Comparison of ENCODE assay signal across 28 cellular contexts in the genomic region with DNA sequence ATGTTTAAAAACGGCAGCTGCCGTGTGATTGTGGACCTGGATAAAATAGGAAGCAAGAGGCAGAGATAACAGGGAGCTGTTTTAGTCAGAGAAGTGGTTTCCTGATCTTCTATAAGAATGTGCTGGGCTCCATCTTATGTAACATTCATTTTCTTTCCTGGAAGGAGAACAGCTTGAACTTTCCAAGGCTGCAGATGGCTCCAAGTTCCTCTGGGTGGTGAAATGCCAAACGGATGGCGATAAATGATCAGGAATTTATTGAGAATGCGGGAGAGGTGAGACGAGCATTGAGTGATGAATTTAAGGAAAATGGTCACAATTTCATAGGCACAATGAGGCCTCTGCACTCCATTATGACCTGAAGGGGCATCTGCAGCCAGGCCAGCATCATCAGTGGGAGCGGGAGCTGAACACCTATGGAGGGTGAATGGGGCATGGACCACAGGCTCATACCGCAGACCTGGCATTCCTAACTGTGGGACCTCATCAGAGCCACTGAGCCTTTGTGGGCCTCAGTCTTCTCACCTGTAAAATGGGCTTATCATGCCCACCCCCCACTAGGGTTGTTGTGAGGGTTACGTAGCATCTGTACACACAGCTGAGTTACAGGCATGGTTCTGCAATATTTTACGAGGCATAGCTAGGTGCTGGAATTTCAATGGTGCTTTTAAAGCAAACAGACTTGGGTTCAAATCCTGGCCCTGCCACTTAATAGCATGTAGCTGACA. TPM values are rescaled to one million over a fixed set of nuclear protein-coding genes. Genes with fewer than 3 reads are reported as not detected.
DNase-seq lines count a peak whose midpoint lies in the region; ATAC-seq and TF ChIP-seq lines count a peak whose summit lies in the region.
"Had no signal": no experiment of that assay in that cellular context is flagged by ENCODE, and none has a peak within 500 bp of the region (broad histone marks: within the 10 kb centered on the region; RNA-seq: fewer than 3 reads in every experiment).

No MANE protein-coding gene starts in this region.

- no peak overlapping the region for H3K4me3 ChIP-seq in AG10803 (ENCODE audit: low read length)
- H3K4me3 ChIP-seq: GM23338, mucosa of descending colon, tibial nerve had no signal

- TF ChIP-seq CTCF in AG10803 (conservative IDR thresholded peaks at IDR 0.05; ENCODE audit: low read length) (peak; percentile 9; the same call in 1 of the 2 replicates), HFFc6 (IDR thresholded peaks at IDR 0.05) (no peak)

- peaks cover 63% of the 10 kb centered on the region for H3K4me1 Mint-ChIP-seq in HFFc6 (ENCODE audit: low read depth)
- peaks cover 7% of the 10 kb centered on the region for H3K4me1 Mint-ChIP-seq in activated naive CD4-positive, alpha-beta T cell treated with anti-CD3 and anti-CD28 coated beads, Interleukin-2, amount 10 ng/mL, durations not matched to agents 7 days and 5 days
- H3K4me1 Mint-ChIP-seq: endodermal cell had no signal

- H3K9me3 Mint-ChIP-seq in HFFc6 = no peaks in the 10 kb centered on the region
- no peaks in the 10 kb centered on the region for H3K9me3 Mint-ChIP-seq in activated naive CD4-positive, alpha-beta T cell treated with anti-CD3 and anti-CD28 coated beads, Interleukin-2, amount 10 ng/mL, durations not matched to agents 7 days and 5 days
- H3K9me3 Mint-ChIP-seq: endodermal cell; GM23338; natural killer cell treated with Interleukin-12 subunit alpha and Interleukin-12 subunit beta and Interleukin-15 and Interleukin-18, amount 100 ng/mL, for 72 hours; stimulated activated naive CD8-positive, alpha-beta T cell treated with anti-CD3 and anti-CD28 coated beads, Interleukin-15, Interleukin-2, amounts not matched to agents 100 ng/mL and 50 ng/mL, for 24 hours; T-helper 2 cell treated with Interferon-gamma antibody and Interleukin-4, amounts not matched to agents 5 μg/mL and 100 μg/mL, for 36 hours had no signal

- no peaks in the 10 kb centered on the region for H3K27me3 Mint-ChIP-seq in HFFc6 (ENCODE audit: insufficient read depth)
- H3K27me3 Mint-ChIP-seq in activated naive CD4-positive, alpha-beta T cell treated with anti-CD3 and anti-CD28 coated beads, Interleukin-2, amount 10 ng/mL, durations not matched to agents 7 days and 5 days = peaks cover 13% of the 10 kb centered on the region
- H3K27me3 Mint-ChIP-seq: natural killer cell treated with Interleukin-12 subunit alpha and Interleukin-12 subunit beta and Interleukin-15 and Interleukin-18, amount 100 ng/mL, for 72 hours; stimulated activated naive CD8-positive, alpha-beta T cell treated with anti-CD3 and anti-CD28 coated beads, Interleukin-15, Interleukin-2, amounts not matched to agents 100 ng/mL and 50 ng/mL, for 24 hours had no signal

- H3K27ac Mint-ChIP-seq in HFFc6 = peak overlapping the region; percentile 79
- H3K27ac Mint-ChIP-seq in activated naive CD4-positive, alpha-beta T cell treated with anti-CD3 and anti-CD28 coated beads, Interleukin-2, amount 10 ng/mL, durations not matched to agents 7 days and 5 days = no peak overlapping the region
- H3K27ac Mint-ChIP-seq: endodermal cell; GM23338; stimulated activated naive CD8-positive, alpha-beta T cell treated with anti-CD3 and anti-CD28 coated beads, Interleukin-15, Interleukin-2, amounts not matched to agents 100 ng/mL and 50 ng/mL, for 24 hours; T-helper 2 cell treated with Interferon-gamma antibody and Interleukin-4, amounts not matched to agents 5 μg/mL and 100 μg/mL, for 36 hours had no signal

- no peak for ATAC-seq in left lobe of liver
- no peak for ATAC-seq in HG02852 (IDR thresholded peaks at IDR 0.05; ENCODE audit: unreplicated experiment)
- ATAC-seq: GM23338; mucosa of descending colon; natural killer cell treated with Interleukin-12 subunit alpha and Interleukin-12 subunit beta and Interleukin-15 and Interleukin-18, amount 100 ng/mL, for 72 hours had no signal

- H3K36me3 Mint-ChIP-seq in HFFc6 (ENCODE audit: low read depth) = peaks cover 69% of the 10 kb centered on the region
- H3K36me3 Mint-ChIP-seq in activated naive CD4-positive, alpha-beta T cell treated with anti-CD3 and anti-CD28 coated beads, Interleukin-2, amount 10 ng/mL, durations not matched to agents 7 days and 5 days = no peaks in the 10 kb centered on the region
- H3K36me3 Mint-ChIP-seq: natural killer cell treated with Interleukin-12 subunit alpha and Interleukin-12 subunit beta and Interleukin-15 and Interleukin-18, amount 100 ng/mL, for 72 hours had no signal

- H3K27ac ChIP-seq in cingulate gyrus (ENCODE audit: low read depth, low read length) = peak overlapping the region; percentile 79
- H3K27ac ChIP-seq: brain microvascular endothelial cell, C4-2B, tibial nerve, VCaP had no signal

- CTCF ChIA-PET in activated naive CD4-positive, alpha-beta T cell treated with anti-CD3 and anti-CD28 coated beads, Interleukin-2, amount 10 ng/mL, durations not matched to agents 7 days and 5 days (lab: Charles Lee) = no interaction called here

- DNase-seq in AG10803 (ENCODE audit: low read depth) (peak; percentile 65), HFFc6 (no peak), left lobe of liver (ENCODE audit: low spot score) (peak; percentile 26), AG08395 (ENCODE audit: low spot score) (no peak), NCI-H82 (lab: John Stamatoyannopoulos, UW) (no peak)
- DNase-seq in activated naive CD4-positive, alpha-beta T cell treated with anti-CD3 and anti-CD28 coated beads, Interleukin-2, amount 10 ng/mL, durations not matched to agents 7 days and 5 days = no peak
- DNase-seq: activated CD4-positive, alpha-beta T cell treated with anti-CD3 and anti-CD28 coated beads for 4 hours; activated T-cell treated with anti-CD3 and anti-CD28 coated beads, Interleukin-2, amount 50 U/mL, for 1 hour; brain microvascular endothelial cell; Calu3; cortex of kidney; endodermal cell; glutamatergic neuron; mucosa of descending colon; NCI-H1092; NCI-H1694 treated with DMSO at 0.1 percent for 48 hours; NCI-H2171; NCI-H510A treated with DMSO at 0.1 percent for 48 hours; SHP77 had no signal

- H3K4me3 Mint-ChIP-seq in HFFc6 = no peak overlapping the region
- no peak overlapping the region for H3K4me3 Mint-ChIP-seq in activated naive CD4-positive, alpha-beta T cell treated with anti-CD3 and anti-CD28 coated beads, Interleukin-2, amount 10 ng/mL, durations not matched to agents 7 days and 5 days
- H3K4me3 Mint-ChIP-seq: endodermal cell; GM23338; natural killer cell treated with Interleukin-12 subunit alpha and Interleukin-12 subunit beta and Interleukin-15 and Interleukin-18, amount 100 ng/mL, for 72 hours; stimulated activated naive CD8-positive, alpha-beta T cell treated with anti-CD3 and anti-CD28 coated beads, Interleukin-15, Interleukin-2, amounts not matched to agents 100 ng/mL and 50 ng/mL, for 24 hours; T-helper 2 cell treated with Interferon-gamma antibody and Interleukin-4, amounts not matched to agents 5 μg/mL and 100 μg/mL, for 36 hours had no signal

RNA-seq across cellular contexts. Expression of gene MGLL, which starts 17.1 kb away (rescaled TPM):
- total RNA-seq in HFFc6 (2021; fragmentation: NEBNext Ultra II Directional; extraction: Animal tissue kit (Norgen Biotek cat#: 25700)) = 100 to 1,000 TPM; 128 to 144 (median 129) TPM
- total RNA-seq in left lobe of liver = 139 TPM

Comparison
In these comparisons a context has a peak if more than half of its experiments do, and no peak if none do; other contexts are left out.
1. DNase-seq: peak in AG10803 (single experiment) and left lobe of liver (single experiment); none in HFFc6 (single experiment), AG08395 (single experiment), activated naive CD4-positive, alpha-beta T cell treated with anti-CD3 and anti-CD28 coated beads, Interleukin-2, amount 10 ng/mL, durations not matched to agents 7 days and 5 days (single experiment) and NCI-H82 (single experiment).